In genomic region chr9:128454991-128455390, GRCh38 we compare ENCODE assay signal across 1 cellular context.
TF ChIP-seq lines count a peak whose summit lies in the region.

No MANE protein-coding gene starts in this region.

TF ChIP-seq in HCT116, 20 proteins besides CTCF, POLR2A, EP300 and RAD21:
- no peak for TF ChIP-seq REST (IDR thresholded peaks at IDR 0.05; ENCODE audit: low read depth)
- no peak for TF ChIP-seq CBX3 (IDR thresholded peaks at IDR 0.05; ENCODE audit: low read depth)
- TF ChIP-seq CEBPB (IDR thresholded peaks at IDR 0.05; ENCODE audit: low read depth), result no peak
- TF ChIP-seq, protein P1, sequence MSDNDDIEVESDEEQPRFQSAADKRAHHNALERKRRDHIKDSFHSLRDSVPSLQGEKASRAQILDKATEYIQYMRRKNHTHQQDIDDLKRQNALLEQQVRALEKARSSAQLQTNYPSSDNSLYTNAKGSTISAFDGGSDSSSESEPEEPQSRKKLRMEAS (IDR thresholded peaks at IDR 0.05), result no peak
- TF ChIP-seq ELF1 (IDR thresholded peaks at IDR 0.05; ENCODE audit: borderline replicate concordance, low read depth), result no peak
- TF ChIP-seq ZNF274 (IDR thresholded peaks at IDR 0.05; ENCODE audit: low read depth, low read length), result no peak
- TF ChIP-seq SIN3A (IDR thresholded peaks at IDR 0.05; ENCODE audit: low read depth), result no peak
- no peak for TF ChIP-seq POLR2AphosphoS5 (IDR thresholded peaks at IDR 0.05; ENCODE audit: low read depth, low read length)
